1 cellular context compared by ENCODE assay signal in the genomic region with DNA sequence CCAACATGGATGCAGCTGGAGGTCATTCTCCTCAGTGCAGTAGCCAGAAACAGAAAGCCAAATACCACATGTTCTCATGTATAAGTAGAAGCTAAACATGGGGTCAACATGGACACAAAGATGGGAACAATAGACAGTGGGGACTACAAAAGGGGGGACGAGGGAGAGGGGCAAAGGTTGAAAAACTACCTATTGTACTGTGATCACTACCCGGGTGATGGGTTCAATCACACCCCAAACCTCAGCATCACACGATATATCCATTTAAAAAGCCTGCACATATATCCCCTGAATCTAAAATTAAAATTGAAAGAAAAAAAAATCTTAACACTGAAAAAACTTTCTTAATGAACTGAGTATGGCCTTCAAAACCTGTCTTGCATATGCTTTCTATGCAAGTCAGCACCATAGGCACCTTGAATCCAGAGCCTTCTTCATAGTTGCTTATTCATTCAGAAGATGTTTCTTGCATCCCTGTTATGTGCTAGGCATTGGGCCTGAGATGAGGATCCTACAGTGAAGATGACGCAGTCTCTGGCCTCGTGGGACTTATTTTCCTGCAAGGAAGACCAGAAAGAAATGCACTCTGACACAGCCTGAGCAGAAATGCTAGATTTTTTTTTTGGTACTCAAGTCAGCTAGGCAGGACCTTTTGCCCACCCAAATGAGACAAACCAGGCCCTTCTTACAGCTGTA.
TF ChIP-seq lines count a peak whose summit lies in the region.

No MANE protein-coding gene starts in this region.

TF ChIP-seq in H1, 55 proteins besides CTCF, POLR2A, EP300 and RAD21 (continued from another document):
- TF ChIP-seq HDAC6 (IDR thresholded peaks at IDR 0.05; ENCODE audit: low read depth, low read length): no peak
- TF ChIP-seq RNF2 (IDR thresholded peaks at IDR 0.05; ENCODE audit: borderline replicate concordance, low read depth, low read length, missing control alignments, poor library complexity, severe bottlenecking): no peak
- TF ChIP-seq RBBP5 (IDR thresholded peaks at IDR 0.05; ENCODE audit: borderline replicate concordance, low read depth, low read length): no peak
- TF ChIP-seq SIN3A (conservative IDR thresholded peaks at IDR 0.05 in 1 of 2, IDR thresholded peaks at IDR 0.05 in 1 of 2; ENCODE audit: low read depth in 1 of 2, low read length in 2 of 2): no peak
- TF ChIP-seq SP1 (IDR thresholded peaks at IDR 0.05; ENCODE audit: low read depth, low read length): no peak
- TF ChIP-seq TCF12 (IDR thresholded peaks at IDR 0.05; ENCODE audit: low read depth, low read length): no peak
- no peak for TF ChIP-seq JUND (IDR thresholded peaks at IDR 0.05; ENCODE audit: low read length)
- no peak for TF ChIP-seq SAP30 (IDR thresholded peaks at IDR 0.05; ENCODE audit: insufficient read depth, insufficient replicate concordance, low read length)
- TF ChIP-seq JUN (IDR thresholded peaks at IDR 0.05; ENCODE audit: low read depth, low read length): no peak
- no peak for TF ChIP-seq TAF1 (IDR thresholded peaks at IDR 0.05; ENCODE audit: low read depth, low read length)
